In genomic region chr1:153827168-153827964, GRCh38 we compare ENCODE assay signal across 20 cellular contexts. TPM values are rescaled to one million over a fixed set of nuclear protein-coding genes. Genes with fewer than 3 reads are reported as not detected.
DNase-seq lines count a peak whose midpoint lies in the region; TF ChIP-seq lines count a peak whose summit lies in the region.
"Had no signal": no experiment of that assay in that cellular context is flagged by ENCODE, and none has a peak within 500 bp of the region (broad histone marks: within the 10 kb centered on the region; RNA-seq: fewer than 3 reads in every experiment).

No MANE protein-coding gene starts in this region.

- H3K27me3 ChIP-seq in H9 (ENCODE audit: insufficient read depth, low read length) (no peaks in the 10 kb centered on the region), neural progenitor cell (no peaks in the 10 kb centered on the region)
- H3K27me3 ChIP-seq: body of pancreas, hepatocyte, ovary, tibial nerve had no signal

- no peak overlapping the region for H3K4me3 ChIP-seq in neural progenitor cell
- H3K4me3 ChIP-seq: body of pancreas, hepatocyte, ovary, tibial nerve had no signal

- peaks cover 11% of the 10 kb centered on the region for H3F3A ChIP-seq in neural progenitor cell (ENCODE audit: low read depth)

- H2AFZ ChIP-seq in H9 (ENCODE audit: low read length) (no peak overlapping the region), neural progenitor cell (replicated peaks) (no peak overlapping the region)
- H2AFZ ChIP-seq: hepatocyte had no signal

- H3K14ac ChIP-seq in H9 (ENCODE audit: insufficient read depth, low read length) = no peak overlapping the region

- no peak overlapping the region for H3K23ac ChIP-seq in H9 (ENCODE audit: insufficient read length, low read depth, low read length)

- H3K4me2 ChIP-seq in H9 (ENCODE audit: insufficient read depth, insufficient read length, low read length) = no peak overlapping the region
- H3K4me2 ChIP-seq in neural progenitor cell = no peak overlapping the region
- H3K4me2 ChIP-seq: hepatocyte had no signal

- H3K27me3 Mint-ChIP-seq in activated naive CD4-positive, alpha-beta T cell treated with anti-CD3 and anti-CD28 coated beads, Interleukin-2, amount 10 ng/mL, durations not matched to agents 7 days and 5 days = no peaks in the 10 kb centered on the region
- H3K27me3 Mint-ChIP-seq in H9 (ENCODE audit: low read depth) = no peaks in the 10 kb centered on the region
- H3K27me3 Mint-ChIP-seq in neural progenitor cell (ENCODE audit: insufficient read depth, low read depth) = no peaks in the 10 kb centered on the region
- H3K27me3 Mint-ChIP-seq: activated T-cell treated with anti-CD3 and anti-CD28 coated beads, Interleukin-2, amount 50 U/mL, for 24 hours had no signal

- no peak overlapping the region for H4K5ac ChIP-seq in H9 (ENCODE audit: insufficient read length, low read depth, low read length)

- H3T11ph ChIP-seq in H9 (ENCODE audit: low read length) = no peak overlapping the region

- TF ChIP-seq CTCF in H9 (conservative IDR thresholded peaks at IDR 0.05) (peak; percentile 51), neural progenitor cell (IDR thresholded peaks at IDR 0.05) (peak; percentile 23)

- no peaks in the 10 kb centered on the region for H3K79me1 ChIP-seq in H9 (ENCODE audit: insufficient read depth, low read depth, low read length, poor library complexity, severe bottlenecking)

- no peak overlapping the region for H2BK15ac ChIP-seq in H9 (ENCODE audit: low read depth, low read length)

- no peak overlapping the region for H4K91ac ChIP-seq in H9 (ENCODE audit: insufficient read length, low read depth, low read length)

- H2BK120ac ChIP-seq in H9 (ENCODE audit: low read depth, low read length, poor library complexity, severe bottlenecking) = no peak overlapping the region

- no peak overlapping the region for H3K4me3 Mint-ChIP-seq in activated naive CD4-positive, alpha-beta T cell treated with anti-CD3 and anti-CD28 coated beads, Interleukin-2, amount 10 ng/mL, durations not matched to agents 7 days and 5 days
- H3K4me3 Mint-ChIP-seq in H9 (no peak overlapping the region), neural progenitor cell (no peak overlapping the region)
- H3K4me3 Mint-ChIP-seq: activated T-cell treated with anti-CD3 and anti-CD28 coated beads, Interleukin-2, amount 50 U/mL, for 24 hours; T-helper 2 cell treated with Interferon-gamma antibody and Interleukin-4, amounts not matched to agents 5 μg/mL and 100 μg/mL, for 36 hours had no signal

- H3K27ac ChIP-seq in H9 (ENCODE audit: insufficient read length, low read depth, low read length) = no peak overlapping the region
- H3K27ac ChIP-seq in neural progenitor cell = no peak overlapping the region
- H3K27ac ChIP-seq: body of pancreas, hepatocyte, ovary, tibial nerve had no signal

- H3K4me1 Mint-ChIP-seq in activated naive CD4-positive, alpha-beta T cell treated with anti-CD3 and anti-CD28 coated beads, Interleukin-2, amount 10 ng/mL, durations not matched to agents 7 days and 5 days = no peaks in the 10 kb centered on the region
- H3K4me1 Mint-ChIP-seq in H9 (peaks cover 0 to 2% of the 10 kb centered on the region in 2 experiments; a peak in 1 of 4 replicates), neural progenitor cell (no peaks in the 10 kb centered on the region)

- H3K9ac ChIP-seq in H9 (ENCODE audit: extremely low read depth, insufficient read length, low read length) (no peak overlapping the region), neural progenitor cell (no peak overlapping the region)

- H2AK5ac ChIP-seq in H9 (ENCODE audit: insufficient read length, low read length) = no peak overlapping the region

- H4K8ac ChIP-seq in H9 (replicated peaks; ENCODE audit: insufficient read length, low read depth, low read length) = no peak overlapping the region

- no peak overlapping the region for H3K18ac ChIP-seq in H9 (ENCODE audit: insufficient read length, low read depth, low read length)

- CTCF ChIA-PET in activated naive CD4-positive, alpha-beta T cell treated with anti-CD3 and anti-CD28 coated beads, Interleukin-2, amount 10 ng/mL, durations not matched to agents 7 days and 5 days (lab: Charles Lee) = interaction anchor here (0.8 to 1.4 kb wide), 5 partner anchors 12 to 94 kb away, joined by 3 to 4 read pairs (median 3); no protein-coding TSS in a partner anchor

- H2BK5ac ChIP-seq in H9 (ENCODE audit: insufficient read length, low read length) = no peak overlapping the region

- no peak for DNase-seq in activated naive CD4-positive, alpha-beta T cell treated with anti-CD3 and anti-CD28 coated beads, Interleukin-2, amount 10 ng/mL, durations not matched to agents 7 days and 5 days
- no peak for DNase-seq in activated naive CD4-positive, alpha-beta T cell (lab: John Stamatoyannopoulos, UW)
- no peak for DNase-seq in H9
- peak; percentile 5 for DNase-seq in amniotic epithelial cell (ENCODE audit: low read depth)
- DNase-seq in neural progenitor cell (ENCODE audit: low spot score) = no peak
- DNase-seq in NCI-H2081 treated with DMSO at 0.1 percent for 48 hours (lab: John Stamatoyannopoulos, UW) = no peak
- DNase-seq in activated CD8-positive, alpha-beta memory T cell treated with anti-CD3 and anti-CD28 coated beads, Interleukin-2, amount 50 U/mL, for 48 hours = no peak
- DNase-seq in NCI-H146 treated with DMSO at 0.1 percent for 48 hours (lab: John Stamatoyannopoulos, UW; ENCODE audit: unreplicated experiment) = no peak
- DNase-seq: activated T-cell treated with anti-CD3 and anti-CD28 coated beads, Interleukin-2, amount 50 U/mL, for 24 hours; body of pancreas; COR-L47; dermis blood vessel endothelial cell; GF-D8; kidney glomerular epithelial cell; NCI-H1092 treated with DMSO at 0.1 percent for 48 hours; ovary; Right ventricle myocardium superior had no signal

- H3K36me3 Mint-ChIP-seq in activated naive CD4-positive, alpha-beta T cell treated with anti-CD3 and anti-CD28 coated beads, Interleukin-2, amount 10 ng/mL, durations not matched to agents 7 days and 5 days = peaks cover 23% of the 10 kb centered on the region
- peaks cover 15 to 40% (median 32%) of the 10 kb centered on the region in 3 experiments; a peak in 6 of 7 replicates for H3K36me3 Mint-ChIP-seq in H9 (ENCODE audit: insufficient read depth in 1 of 3, low read depth in 3 of 3)
- H3K36me3 Mint-ChIP-seq in neural progenitor cell = peaks cover 22% of the 10 kb centered on the region

- H3K4ac ChIP-seq in H9 (ENCODE audit: low read depth, low read length) = no peak overlapping the region

- peaks cover 4% of the 10 kb centered on the region for H3K36me3 ChIP-seq in neural progenitor cell
- H3K36me3 ChIP-seq: ovary had no signal

- H3K23me2 ChIP-seq in H9 (ENCODE audit: insufficient read length, low read depth, low read length, poor library complexity, severe bottlenecking) = no peaks in the 10 kb centered on the region

- no peak overlapping the region for H2BK12ac ChIP-seq in H9 (ENCODE audit: insufficient read length, low read depth, low read length)

- no peak overlapping the region for H2BK20ac ChIP-seq in H9 (ENCODE audit: low read depth, low read length, poor library complexity, severe bottlenecking)

- H4K20me1 ChIP-seq in H9 (ENCODE audit: control insufficient read depth, insufficient read depth, insufficient read length) (no peaks in the 10 kb centered on the region), neural progenitor cell (ENCODE audit: low read depth) (peaks cover 28% of the 10 kb centered on the region)

- peak overlapping the region; percentile 35 for H3K27ac Mint-ChIP-seq in activated naive CD4-positive, alpha-beta T cell treated with anti-CD3 and anti-CD28 coated beads, Interleukin-2, amount 10 ng/mL, durations not matched to agents 7 days and 5 days
- peak overlapping the region in 1 of 3 experiments; percentile 76; a peak in 1 of 7 replicates for H3K27ac Mint-ChIP-seq in H9
- H3K27ac Mint-ChIP-seq in neural progenitor cell = no peak overlapping the region
- H3K27ac Mint-ChIP-seq: T-helper 2 cell treated with Interferon-gamma antibody and Interleukin-4, amounts not matched to agents 5 μg/mL and 100 μg/mL, for 36 hours had no signal

- no peak overlapping the region for H3K56ac ChIP-seq in H9 (ENCODE audit: insufficient read length, low read depth, low read length)

- WGBS in H9 (ENCODE audit: extremely low coverage, insufficient read length, low lambda C conversion rate) = no CpG with 5 or more reads among the region's 6 CpGs

- H3K9me3 ChIP-seq in H9 (ENCODE audit: control insufficient read depth, low read depth, low read length) = no peaks in the 10 kb centered on the region
- H3K9me3 ChIP-seq in neural progenitor cell (ENCODE audit: low read depth) = no peaks in the 10 kb centered on the region
- H3K9me3 ChIP-seq: body of pancreas, ovary, tibial nerve had no signal

- no peaks in the 10 kb centered on the region for H3K79me2 ChIP-seq in H9 (ENCODE audit: insufficient read depth, low read length)
- H3K79me2 ChIP-seq in neural progenitor cell (ENCODE audit: low read depth) = peaks cover 51% of the 10 kb centered on the region

- H3K9me3 Mint-ChIP-seq in activated naive CD4-positive, alpha-beta T cell treated with anti-CD3 and anti-CD28 coated beads, Interleukin-2, amount 10 ng/mL, durations not matched to agents 7 days and 5 days = no peaks in the 10 kb centered on the region
- no peaks in the 10 kb centered on the region for H3K9me3 Mint-ChIP-seq in H9
- no peaks in the 10 kb centered on the region for H3K9me3 Mint-ChIP-seq in neural progenitor cell
- H3K9me3 Mint-ChIP-seq: activated T-cell treated with anti-CD3 and anti-CD28 coated beads, Interleukin-2, amount 50 U/mL, for 24 hours; T-helper 2 cell treated with Interferon-gamma antibody and Interleukin-4, amounts not matched to agents 5 μg/mL and 100 μg/mL, for 36 hours had no signal

- H3K4me1 ChIP-seq in H9 (ENCODE audit: insufficient read depth, low read length) = no peaks in the 10 kb centered on the region
- H3K4me1 ChIP-seq in neural progenitor cell = no peaks in the 10 kb centered on the region
- H3K4me1 ChIP-seq: body of pancreas, tibial nerve had no signal

RNA-seq across cellular contexts. Expression of gene SLC27A3, which starts 52.2 kb away (rescaled TPM):
- total RNA-seq in H9 (2021) (42.0 and 45.3 TPM in 2 replicates), neural progenitor cell (ENCODE audit: low replicate concordance) (8.2 and 10.1 TPM in 2 replicates)
